In genomic region chr3:58175429-58176184, GRCh38 we compare ENCODE assay signal across 1 cellular context.
TF ChIP-seq lines count a peak whose summit lies in the region.

No MANE protein-coding gene starts in this region.

TF ChIP-seq in HepG2, 621 proteins besides CTCF, POLR2A, EP300 and RAD21 (continued from another document and continues in another):
- TF ChIP-seq ATF5 (CRISPR knock-in tag; IDR thresholded peaks at IDR 0.05; ENCODE audit: low read depth) (no peak), PLRG1 (conservative IDR thresholded peaks at IDR 0.05) (no peak), CENPX (CRISPR knock-in tag; IDR thresholded peaks at IDR 0.05) (no peak), PHF21A (CRISPR knock-in tag; IDR thresholded peaks at IDR 0.05) (peak; percentile 79), SP2 (CRISPR knock-in tag; IDR thresholded peaks at IDR 0.05) (no peak), NR2F1 (CRISPR knock-in tag; IDR thresholded peaks at IDR 0.05) (no peak; a peak in 1 of 4 replicates), HMGXB3 (CRISPR knock-in tag; IDR thresholded peaks at IDR 0.05; ENCODE audit: borderline replicate concordance) (no peak), ETS1 (CRISPR knock-in tag; IDR thresholded peaks at IDR 0.05) (no peak), GRHL1 (CRISPR knock-in tag; conservative IDR thresholded peaks at IDR 0.05) (no peak), PHF5A (CRISPR knock-in tag; IDR thresholded peaks at IDR 0.05; ENCODE audit: low read depth, unreplicated experiment) (no peak), THAP7 (CRISPR knock-in tag; IDR thresholded peaks at IDR 0.05) (0 out of 2 replicates have a peak, but pooled peaks have one; percentile 15), SIX1 (CRISPR knock-in tag; IDR thresholded peaks at IDR 0.05; ENCODE audit: borderline replicate concordance) (peak; percentile 40; the same call in 1 of the 2 replicates), SUZ12 (IDR thresholded peaks at IDR 0.05; ENCODE audit: low read depth, low read length) (no peak), GPBP1L1 (CRISPR knock-in tag; IDR thresholded peaks at IDR 0.05) (no peak), ZSCAN20 (CRISPR knock-in tag; IDR thresholded peaks at IDR 0.05; ENCODE audit: borderline replicate concordance) (0 out of 2 replicates have a peak, but pooled peaks have one; percentile 63), NR2F2 (IDR thresholded peaks at IDR 0.05; ENCODE audit: borderline replicate concordance, low read depth) (peak; percentile 75; the same call in 1 of the 2 replicates), ZNF549 (CRISPR knock-in tag; IDR thresholded peaks at IDR 0.05) (peak; percentile 82; the same call in 1 of the 2 replicates), PHF20 (CRISPR knock-in tag; IDR thresholded peaks at IDR 0.05) (no peak), ZHX1 (CRISPR knock-in tag; IDR thresholded peaks at IDR 0.05; ENCODE audit: low read depth) (peak; percentile 64; the same call in 1 of the 2 replicates), SRSF9 (IDR thresholded peaks at IDR 0.05; ENCODE audit: borderline replicate concordance, insufficient read depth, low read depth, low read length, poor library complexity, severe bottlenecking) (no peak), TFDP1 (CRISPR knock-in tag; IDR thresholded peaks at IDR 0.05; ENCODE audit: borderline replicate concordance) (peak; percentile 28; the same call in 1 of the 2 replicates), ZNF234 (CRISPR knock-in tag; conservative IDR thresholded peaks at IDR 0.05) (no peak), NR1H2 (CRISPR knock-in tag; IDR thresholded peaks at IDR 0.05; ENCODE audit: borderline replicate concordance, low read depth) (no peak), FOXC1 (CRISPR knock-in tag; IDR thresholded peaks at IDR 0.05; ENCODE audit: borderline replicate concordance) (no peak), MAFK (conservative IDR thresholded peaks at IDR 0.05 in 1 of 2, IDR thresholded peaks at IDR 0.05 in 1 of 2; ENCODE audit: low read length in 2 of 2) (no peak), GZF1 (CRISPR knock-in tag; IDR thresholded peaks at IDR 0.05) (no peak), ZNF678 (CRISPR knock-in tag; IDR thresholded peaks at IDR 0.05) (no peak), E2F5 (CRISPR knock-in tag; conservative IDR thresholded peaks at IDR 0.05) (no peak), CHCHD3 (CRISPR knock-in tag; IDR thresholded peaks at IDR 0.05) (no peak), REST (IDR thresholded peaks at IDR 0.05; ENCODE audit: borderline replicate concordance in 1 of 2, low read depth in 1 of 2, low read length in 2 of 2) (no peak), ZNF281 (CRISPR knock-in tag; IDR thresholded peaks at IDR 0.05; ENCODE audit: borderline replicate concordance) (0 out of 2 replicates have a peak, but pooled peaks have one; percentile 14), ZSCAN9 (CRISPR knock-in tag; IDR thresholded peaks at IDR 0.05; ENCODE audit: borderline replicate concordance) (peak; percentile 91), ARNT2 (CRISPR knock-in tag; IDR thresholded peaks at IDR 0.05; ENCODE audit: low read depth) (peak; percentile 51; the same call in 1 of the 2 replicates)
